Comparison of ENCODE assay signal across 8 cellular contexts in genomic region chr9:132945186-132946130, GRCh38. TPM values are rescaled to one million over a fixed set of nuclear protein-coding genes. Genes with fewer than 3 reads are reported as not detected.
DNase-seq lines count a peak whose midpoint lies in the region; ATAC-seq and TF ChIP-seq lines count a peak whose summit lies in the region.

No MANE protein-coding gene starts in this region.

- H3K9me3 ChIP-seq in left lung (no peaks in the 10 kb centered on the region), thyroid gland (no peaks in the 10 kb centered on the region)

- peak overlapping the region; percentile 97 to 98 for H3K27ac ChIP-seq in left lung
- H3K27ac ChIP-seq in thyroid gland, result peak overlapping the region; percentile 95 to 100 (median 97)

- no peak for TF ChIP-seq CTCF in left lung (IDR thresholded peaks at IDR 0.05)
- no peak for TF ChIP-seq CTCF in thyroid gland (IDR thresholded peaks at IDR 0.05)

- H3K4me1 ChIP-seq in left lung (peaks cover 12 to 35% of the 10 kb centered on the region in 2 donors), thyroid gland (peaks cover 13 to 21% of the 10 kb centered on the region in 2 donors)

- DNase-seq in activated T-cell treated with anti-CD3 and anti-CD28 coated beads, Interleukin-2, amount 50 U/mL, for 24 hours, result no peak
- no peak for DNase-seq in activated T-cell treated with anti-CD3 and anti-CD28 coated beads, Interleukin-2, amount 50 U/mL, for 1 hour
- DNase-seq in left lung (no peak), thyroid gland (no peak), NCI-H774 (lab: John Stamatoyannopoulos, UW) (no peak)

- H3K36me3 Mint-ChIP-seq in activated T-cell treated with anti-CD3 and anti-CD28 coated beads, Interleukin-2, amount 50 U/mL, for 24 hours (ENCODE audit: low read depth), result peaks cover 9% of the 10 kb centered on the region
- H3K36me3 Mint-ChIP-seq in activated naive CD8-positive, alpha-beta T cell, result no peaks in the 10 kb centered on the region

- H3K27me3 ChIP-seq in left lung (no peaks in the 10 kb centered on the region), thyroid gland (no peaks in the 10 kb centered on the region)

- H3K27ac Mint-ChIP-seq in activated T-cell treated with anti-CD3 and anti-CD28 coated beads, Interleukin-2, amount 50 U/mL, for 24 hours, result peak overlapping the region; percentile 100
- H3K27ac Mint-ChIP-seq in activated naive CD8-positive, alpha-beta T cell, result peak overlapping the region; percentile 99

- TF ChIP-seq POLR2A in thyroid gland (IDR thresholded peaks at IDR 0.05), result no peak

- H3K4me1 Mint-ChIP-seq in activated T-cell treated with anti-CD3 and anti-CD28 coated beads, Interleukin-2, amount 50 U/mL, for 24 hours (ENCODE audit: low read depth), result peaks cover 31% of the 10 kb centered on the region
- H3K4me1 Mint-ChIP-seq in activated naive CD8-positive, alpha-beta T cell (ENCODE audit: low read depth), result peaks cover 23% of the 10 kb centered on the region

- peak overlapping the region; percentile 97 to 99 for H3K4me3 ChIP-seq in left lung
- peak overlapping the region in 2 of 3 donors; percentile 85 to 95 for H3K4me3 ChIP-seq in thyroid gland (replicated peaks in 1 of 3)

- WGBS in thyroid gland, 2 donors, result 63 to 68% methylated on average over 23 of the region's 23 CpGs

- no peaks in the 10 kb centered on the region for H3K9me3 Mint-ChIP-seq in activated T-cell treated with anti-CD3 and anti-CD28 coated beads, Interleukin-2, amount 50 U/mL, for 24 hours
- no peaks in the 10 kb centered on the region for H3K9me3 Mint-ChIP-seq in activated naive CD8-positive, alpha-beta T cell (ENCODE audit: low read depth)

- H3K4me3 Mint-ChIP-seq in activated T-cell treated with anti-CD3 and anti-CD28 coated beads, Interleukin-2, amount 50 U/mL, for 24 hours, result peak overlapping the region; percentile 88
- peak overlapping the region; percentile 98 for H3K4me3 Mint-ChIP-seq in activated naive CD8-positive, alpha-beta T cell

- intact Hi-C loops in left lung (cut with DNase I) (no loop called here), thyroid gland (cut with DNase I) (no loop called here)

- H3K27me3 Mint-ChIP-seq in activated T-cell treated with anti-CD3 and anti-CD28 coated beads, Interleukin-2, amount 50 U/mL, for 24 hours, result no peaks in the 10 kb centered on the region
- no peaks in the 10 kb centered on the region for H3K27me3 Mint-ChIP-seq in activated naive CD8-positive, alpha-beta T cell

- no peaks in the 10 kb centered on the region for H3K36me3 ChIP-seq in left lung
- H3K36me3 ChIP-seq in thyroid gland, result no peaks in the 10 kb centered on the region

- no peak for ATAC-seq in left lung
- ATAC-seq in GM21576 (IDR thresholded peaks at IDR 0.05; ENCODE audit: unreplicated experiment), result no peak
- ATAC-seq in HG02840 (IDR thresholded peaks at IDR 0.05; ENCODE audit: low FRiP score, unreplicated experiment), result no peak

RNA-seq across cellular contexts. Expression of gene TSC1, which starts 1.0 kb away (rescaled TPM):
- total RNA-seq in left lung (10 to 100 TPM; 45.7 to 48.0 TPM), thyroid gland (100 to 1,000 TPM in 1 of 4 donors, 10 to 100 TPM in 3; 52.7 to 114 (median 66.7) TPM)

RNA-seq across cellular contexts. Expression of gene GFI1B, which starts 33.0 kb away (rescaled TPM):
- total RNA-seq in left lung (under 1 TPM; 0.18 to 0.90 TPM), thyroid gland (under 1 TPM in 1 of 4 donors, not detected in 3; 0.11 TPM)
